1 cellular context compared by ENCODE assay signal in the genomic region with DNA sequence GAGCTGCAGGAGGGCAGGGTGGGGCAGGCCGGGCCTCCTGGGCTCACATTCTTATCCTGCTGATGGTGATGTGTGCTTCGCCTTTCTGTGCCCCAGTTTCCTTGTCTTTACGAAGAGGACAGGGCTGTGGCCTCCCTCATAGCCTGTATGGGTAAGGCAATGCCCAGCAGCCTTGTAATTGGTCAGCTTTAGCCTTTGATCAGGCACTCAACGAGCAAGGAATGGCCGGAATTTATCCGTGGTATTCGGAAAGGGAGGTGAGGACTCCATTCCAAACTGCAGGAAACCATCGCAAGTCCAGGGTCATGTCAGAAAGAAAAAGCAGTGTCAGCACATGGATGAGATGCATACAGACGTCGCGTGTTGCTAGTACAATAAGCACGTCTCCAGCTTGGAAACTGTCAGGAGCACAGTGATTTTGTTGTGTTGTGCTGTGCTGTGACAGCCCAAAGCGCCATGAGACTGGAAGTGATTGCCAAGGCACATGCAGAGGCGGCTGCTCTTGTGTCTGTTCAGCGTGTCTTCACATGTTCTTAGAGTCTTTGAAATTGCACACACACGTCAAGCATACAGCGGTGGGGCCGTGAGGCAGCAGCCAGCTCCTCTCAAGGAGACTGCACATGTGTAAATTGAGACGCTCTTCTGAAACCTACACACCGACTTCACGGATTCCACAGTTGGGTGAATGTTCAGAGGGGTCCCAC.
A peak's percentile ranks its signal among the peaks of the same experiment; 100 is the strongest.
TF ChIP-seq lines count a peak whose summit lies in the region.

No MANE protein-coding gene starts in this region.

TF ChIP-seq in IMR-90, 13 proteins besides CTCF, POLR2A, EP300 and RAD21:
- TF ChIP-seq FOS (IDR thresholded peaks at IDR 0.05; ENCODE audit: low read depth, low read length) = no peak
- no peak for TF ChIP-seq NFE2L2 (IDR thresholded peaks at IDR 0.05; ENCODE audit: low read depth, low read length)
- TF ChIP-seq MAFK (IDR thresholded peaks at IDR 0.05; ENCODE audit: low read depth, low read length) = peak; percentile 60; the same call in 1 of the 2 replicates
- no peak for TF ChIP-seq CHD1 (IDR thresholded peaks at IDR 0.05; ENCODE audit: low read depth, low read length)
- TF ChIP-seq, protein P1, sequence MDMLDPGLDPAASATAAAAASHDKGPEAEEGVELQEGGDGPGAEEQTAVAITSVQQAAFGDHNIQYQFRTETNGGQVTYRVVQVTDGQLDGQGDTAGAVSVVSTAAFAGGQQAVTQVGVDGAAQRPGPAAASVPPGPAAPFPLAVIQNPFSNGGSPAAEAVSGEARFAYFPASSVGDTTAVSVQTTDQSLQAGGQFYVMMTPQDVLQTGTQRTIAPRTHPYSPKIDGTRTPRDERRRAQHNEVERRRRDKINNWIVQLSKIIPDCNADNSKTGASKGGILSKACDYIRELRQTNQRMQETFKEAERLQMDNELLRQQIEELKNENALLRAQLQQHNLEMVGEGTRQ (IDR thresholded peaks at IDR 0.05; ENCODE audit: low read depth, low read length) = no peak
- no peak for TF ChIP-seq MXI1 (IDR thresholded peaks at IDR 0.05; ENCODE audit: borderline replicate concordance, low read depth, low read length)
- no peak for TF ChIP-seq ELK1 (IDR thresholded peaks at IDR 0.05; ENCODE audit: borderline replicate concordance, low read depth, low read length)
- TF ChIP-seq CEBPB (IDR thresholded peaks at IDR 0.05; ENCODE audit: low read depth, low read length) = no peak
- TF ChIP-seq RCOR1 (IDR thresholded peaks at IDR 0.05; ENCODE audit: insufficient replicate concordance, low read length) = no peak
